ENCODE assay signal across 1 cellular context in genomic region chr11:36509265-36509664, GRCh38.
TF ChIP-seq lines count a peak whose summit lies in the region.

No MANE protein-coding gene starts in this region.

TF ChIP-seq in GM23338, 12 proteins besides CTCF, POLR2A, EP300 and RAD21 (continued from another document):
- no peak for TF ChIP-seq ZNF462 (CRISPR knock-in tag; IDR thresholded peaks at IDR 0.05)
- TF ChIP-seq CREB1 (CRISPR knock-in tag; IDR thresholded peaks at IDR 0.05; ENCODE audit: low read depth): no peak
- no peak for TF ChIP-seq EZH2phosphoT487 (IDR thresholded peaks at IDR 0.05; ENCODE audit: unreplicated experiment)
- TF ChIP-seq JUNB (IDR thresholded peaks at IDR 0.05; ENCODE audit: unreplicated experiment): no peak
- TF ChIP-seq ZNF331 (CRISPR knock-in tag; IDR thresholded peaks at IDR 0.05; ENCODE audit: low read depth): no peak
